1 cellular context compared by ENCODE assay signal in genomic region chr5:86986837-86987236, GRCh38.
TF ChIP-seq lines count a peak whose summit lies in the region.

No MANE protein-coding gene starts in this region.

TF ChIP-seq in neural cell, 6 proteins besides CTCF, POLR2A, EP300 and RAD21 (continued from another document):
- TF ChIP-seq REST (IDR thresholded peaks at IDR 0.05; ENCODE audit: borderline replicate concordance), result no peak
